13 cellular contexts compared by ENCODE assay signal in genomic region chrX:56572975-56573374, GRCh38.
"Had no signal": no experiment of that assay in that cellular context is flagged by ENCODE, and none has a peak within 500 bp of the region (broad histone marks: within the 10 kb centered on the region; RNA-seq: fewer than 3 reads in every experiment).

No MANE protein-coding gene starts in this region.

- DNase-seq: activated naive CD4-positive, alpha-beta T cell treated with anti-CD3 and anti-CD28 coated beads, Interleukin-2, amount 10 ng/mL, durations not matched to agents 7 days and 5 days; anterior cingulate cortex; islet precursor cell; left lung; mesenchymal stem cell; nephron progenitor cell; psoas muscle; right lobe of liver; SJCRH30; stimulated activated CD4-positive, alpha-beta T cell treated with anti-CD3 and anti-CD28 coated beads, Interleukin-2, amount 100 ng/mL, for 24 hours; upper lobe of right lung had no signal

- H3K4me3 Mint-ChIP-seq: activated naive CD4-positive, alpha-beta T cell treated with anti-CD3 and anti-CD28 coated beads, Interleukin-2, amount 10 ng/mL, durations not matched to agents 7 days and 5 days; activated T-helper 1 cell treated with anti-CD3 and anti-CD28 coated beads, Interleukin-12 subunit alpha, Interleukin-12 subunit beta, Interleukin-2, Interleukin-4 antibody, amounts not matched to agents 30 ng/mL and 10 ng/mL and 1 ng/mL, durations not matched to agents 14 hours and 24 hours and 36 hours; nephron progenitor cell had no signal

- H3K27me3 Mint-ChIP-seq: activated naive CD4-positive, alpha-beta T cell treated with anti-CD3 and anti-CD28 coated beads, Interleukin-2, amount 10 ng/mL, durations not matched to agents 7 days and 5 days had no signal

- ATAC-seq: gastroesophageal sphincter, left lung, psoas muscle, right lobe of liver, upper lobe of right lung had no signal

- H3K9me3 Mint-ChIP-seq: activated T-helper 1 cell treated with anti-CD3 and anti-CD28 coated beads, Interleukin-12 subunit alpha, Interleukin-12 subunit beta, Interleukin-2, Interleukin-4 antibody, amounts not matched to agents 30 ng/mL and 10 ng/mL and 1 ng/mL, durations not matched to agents 14 hours and 24 hours and 36 hours had no signal

- H3K27ac Mint-ChIP-seq: activated naive CD4-positive, alpha-beta T cell treated with anti-CD3 and anti-CD28 coated beads, Interleukin-2, amount 10 ng/mL, durations not matched to agents 7 days and 5 days; activated T-helper 1 cell treated with anti-CD3 and anti-CD28 coated beads, Interleukin-12 subunit alpha, Interleukin-12 subunit beta, Interleukin-2, Interleukin-4 antibody, amounts not matched to agents 30 ng/mL and 10 ng/mL and 1 ng/mL, durations not matched to agents 14 hours and 24 hours and 36 hours; nephron progenitor cell had no signal
